10 cellular contexts compared by ENCODE assay signal in genomic region chr6:144736763-144737162, GRCh38.
"Had no signal": no experiment of that assay in that cellular context is flagged by ENCODE, and none has a peak within 500 bp of the region (broad histone marks: within the 10 kb centered on the region; RNA-seq: fewer than 3 reads in every experiment).

No MANE protein-coding gene starts in this region.

- H3K4me3 Mint-ChIP-seq: activated CD8-positive, alpha-beta memory T cell treated with anti-CD3 and anti-CD28 coated beads, Interleukin-2, amount 10 ng/mL, durations not matched to agents 7 days and 5 days; activated naive CD8-positive, alpha-beta T cell; activated T-cell treated with anti-CD3 and anti-CD28 coated beads, Interleukin-2, amount 50 U/mL, for 24 hours; nephron had no signal

- H3K9me3 Mint-ChIP-seq: activated T-cell treated with anti-CD3 and anti-CD28 coated beads, Interleukin-2, amount 50 U/mL, for 24 hours; nephron had no signal

- H3K27ac Mint-ChIP-seq: activated CD8-positive, alpha-beta memory T cell treated with anti-CD3 and anti-CD28 coated beads, Interleukin-2, amount 10 ng/mL, durations not matched to agents 7 days and 5 days; activated naive CD8-positive, alpha-beta T cell; activated T-cell treated with anti-CD3 and anti-CD28 coated beads, Interleukin-2, amount 50 U/mL, for 24 hours; nephron had no signal

- DNase-seq: activated CD4-positive, alpha-beta T cell treated with anti-CD3 and anti-CD28 coated beads, Interleukin-2, amount 50 U/mL, for 48 hours; activated CD8-positive, alpha-beta memory T cell treated with anti-CD3 and anti-CD28 coated beads, Interleukin-2, amount 10 ng/mL, durations not matched to agents 7 days and 5 days; activated effector memory CD4-positive, alpha-beta T cell treated with Interleukin-2 at 50 U/mL for 16 hours; activated T-cell treated with anti-CD3 and anti-CD28 coated beads, Interleukin-2, amount 50 U/mL, for 24 hours; esophagus squamous epithelium; foreskin fibroblast; left colon; thyroid gland had no signal

- H3K27me3 Mint-ChIP-seq: activated CD8-positive, alpha-beta memory T cell treated with anti-CD3 and anti-CD28 coated beads, Interleukin-2, amount 10 ng/mL, durations not matched to agents 7 days and 5 days; activated naive CD8-positive, alpha-beta T cell; activated T-cell treated with anti-CD3 and anti-CD28 coated beads, Interleukin-2, amount 50 U/mL, for 24 hours had no signal

- H3K4me1 Mint-ChIP-seq: activated CD8-positive, alpha-beta memory T cell treated with anti-CD3 and anti-CD28 coated beads, Interleukin-2, amount 10 ng/mL, durations not matched to agents 7 days and 5 days; nephron had no signal
